In genomic region chr17:76865174-76865573, GRCh38 we compare ENCODE assay signal across 24 cellular contexts. TPM values are rescaled to one million over a fixed set of nuclear protein-coding genes. Genes with fewer than 3 reads are reported as not detected.
A peak's percentile ranks its signal among the peaks of the same experiment; 100 is the strongest.
DNase-seq lines count a peak whose midpoint lies in the region; ATAC-seq and TF ChIP-seq lines count a peak whose summit lies in the region.
"Had no signal": no experiment of that assay in that cellular context is flagged by ENCODE, and none has a peak within 500 bp of the region (broad histone marks: within the 10 kb centered on the region; RNA-seq: fewer than 3 reads in every experiment).

No MANE protein-coding gene starts in this region.

- no peak overlapping the region for H3K4me3 ChIP-seq in HEK293 (ENCODE audit: low read depth, low read length)
- H3K4me3 ChIP-seq: PC-9 had no signal

- H3K27ac ChIP-seq in HEK293 (ENCODE audit: extremely low read depth, low read depth, low read length) (no peak overlapping the region), foreskin keratinocyte (no peak overlapping the region)
- H3K27ac ChIP-seq: HL-60, PC-9, RWPE1 had no signal

- POLR2A ChIA-PET in HEK293 (lab: Yijun Ruan, JAX) = no interaction called here

- TF ChIP-seq CTCF in HEK293 (tag by site-specific recombination; IDR thresholded peaks at IDR 0.05) = no peak
- TF ChIP-seq CTCF in foreskin keratinocyte (conservative IDR thresholded peaks at IDR 0.05) = no peak

- no peaks in the 10 kb centered on the region for H3K36me3 ChIP-seq in HEK293 (ENCODE audit: control insufficient read depth in 2 of 2, insufficient read depth in 1 of 2, low read length in 2 of 2)

- peaks cover 46% of the 10 kb centered on the region for H3K27me3 ChIP-seq in foreskin keratinocyte

- no peaks in the 10 kb centered on the region for H3K9me3 ChIP-seq in HEK293 (ENCODE audit: control insufficient read depth, insufficient read depth, low read depth, low read length)
- H3K9me3 ChIP-seq: SK-N-SH had no signal

- CTCF ChIA-PET in HEK293 (lab: Yijun Ruan, JAX) = interaction anchor here (0.5 to 3.8 kb wide), 4 partner anchors 75 to 202 kb away, joined by 3 to 15 read pairs (median 6); no protein-coding TSS in a partner anchor

- ATAC-seq in foreskin keratinocyte (peak; percentile 42), GM21717 (IDR thresholded peaks at IDR 0.05; ENCODE audit: unreplicated experiment) (no peak)

- H3K4me1 ChIP-seq in HEK293 (ENCODE audit: control insufficient read depth, insufficient read depth, low read length) (no peaks in the 10 kb centered on the region), foreskin keratinocyte (peaks cover 13% of the 10 kb centered on the region)

- DNase-seq in COR-L47 (lab: John Stamatoyannopoulos, UW) = peak; percentile 38
- peak; percentile 65 for DNase-seq in NCI-H69 (lab: John Stamatoyannopoulos, UW)
- DNase-seq in foreskin keratinocyte = peak; percentile 18 to 67
- no peak for DNase-seq in NCI-H1930 (lab: John Stamatoyannopoulos, UW)
- DNase-seq in NCI-H146 treated with DMSO at 0.1 percent for 48 hours (lab: John Stamatoyannopoulos, UW; ENCODE audit: unreplicated experiment) = no peak
- no peak for DNase-seq in HuH-7 (ENCODE audit: low spot score)
- DNase-seq: C1 segment of cervical spinal cord; CD8-positive, alpha-beta memory T cell; DMS53; H7; HFFc6; KG1; NCI-H1694 treated with DMSO at 0.1 percent for 48 hours; NCI-H446; NCI-H526; PC-9; SIG-M5; SK-N-SH; T-helper 2 cell had no signal

TF ChIP-seq in HEK293, 187 proteins besides CTCF, POLR2A, EP300 and RAD21:
- TF ChIP-seq, protein P1, sequence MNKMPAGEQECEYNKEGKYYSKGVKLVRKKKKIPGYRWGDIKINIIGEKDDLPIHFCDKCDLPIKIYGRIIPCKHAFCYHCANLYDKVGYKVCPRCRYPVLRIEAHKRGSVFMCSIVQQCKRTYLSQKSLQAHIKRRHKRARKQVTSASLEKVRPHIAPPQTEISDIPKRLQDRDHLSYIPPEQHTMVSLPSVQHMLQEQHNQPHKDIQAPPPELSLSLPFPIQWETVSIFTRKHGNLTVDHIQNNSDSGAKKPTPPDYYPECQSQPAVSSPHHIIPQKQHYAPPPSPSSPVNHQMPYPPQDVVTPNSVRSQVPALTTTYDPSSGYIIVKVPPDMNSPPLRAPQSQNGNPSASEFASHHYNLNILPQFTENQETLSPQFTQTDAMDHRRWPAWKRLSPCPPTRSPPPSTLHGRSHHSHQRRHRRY (tag by site-specific recombination; IDR thresholded peaks at IDR 0.05) = no peak
- TF ChIP-seq ZFP41 (tag by site-specific recombination; IDR thresholded peaks at IDR 0.05; ENCODE audit: borderline replicate concordance) = no peak
- TF ChIP-seq SCRT2 (tag by site-specific recombination; IDR thresholded peaks at IDR 0.05) = peak; percentile 35
- TF ChIP-seq ZNF791 (tag by site-specific recombination; IDR thresholded peaks at IDR 0.05) = no peak

RNA-seq across cellular contexts. Expression of gene MGAT5B, which starts 3.0 kb away (rescaled TPM):
- total RNA-seq in foreskin keratinocyte = 0.49 and 0.65 TPM in 2 replicates
- 0.29 and 0.59 TPM in 2 replicates for polyA plus RNA-seq in foreskin keratinocyte
- total RNA-seq: HT-29 had no signal

Comparison
In these comparisons a context has a peak if more than half of its experiments do, and no peak if none do; other contexts are left out.
1. DNase-seq: peak in COR-L47 (single experiment), NCI-H69 (single experiment) and foreskin keratinocyte (2 of 2); none in NCI-H1930 (0 of 2), NCI-H146 treated with DMSO at 0.1 percent for 48 hours (single experiment) and HuH-7 (single experiment).